ENCODE assay signal across 8 cellular contexts in the genomic region with DNA sequence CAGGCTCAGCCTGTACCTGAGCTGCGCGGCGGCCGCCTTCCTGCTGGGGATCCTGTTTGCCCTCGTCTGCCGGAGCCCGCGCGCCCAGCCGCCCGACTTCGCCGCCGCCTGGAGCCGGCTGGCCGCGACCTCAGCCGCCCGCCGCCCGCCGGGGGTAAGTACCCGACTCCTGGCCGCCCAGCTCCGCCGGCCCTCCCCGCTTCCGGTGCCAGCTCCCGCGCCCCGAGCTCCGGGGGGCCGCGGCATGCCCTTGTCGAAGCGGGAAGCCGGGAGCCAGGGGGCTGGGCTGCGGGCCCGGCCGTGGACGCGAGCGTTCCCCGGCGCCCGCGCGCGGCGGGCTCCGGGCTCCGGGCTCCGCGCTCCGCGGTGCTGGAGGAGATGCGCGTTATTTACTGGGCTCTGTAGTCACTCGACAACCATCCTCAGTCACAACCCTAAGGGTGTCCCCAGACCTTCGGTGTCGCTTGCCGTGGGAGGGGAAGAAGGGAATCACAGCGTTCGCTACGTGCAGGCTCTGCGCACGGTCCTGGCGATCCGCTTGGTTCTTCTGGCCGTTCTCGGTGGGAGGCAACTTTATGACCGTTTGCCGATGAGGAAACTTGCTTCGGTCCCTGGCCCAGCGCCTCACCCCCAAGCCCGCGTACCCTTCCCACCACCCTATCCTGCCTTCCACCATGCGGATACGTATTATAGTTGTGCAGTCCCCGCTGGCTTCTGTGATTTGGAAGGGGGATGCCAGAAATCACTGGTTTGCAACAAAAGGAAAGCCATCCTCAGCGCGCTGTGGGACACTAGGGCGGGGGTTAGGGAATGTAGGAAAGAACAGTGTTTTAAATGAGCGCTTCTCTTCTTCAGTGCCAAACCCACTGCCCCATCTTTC. TPM values are rescaled to one million over a fixed set of nuclear protein-coding genes. Genes with fewer than 3 reads are reported as not detected.
A peak's percentile ranks its signal among the peaks of the same experiment; 100 is the strongest.
DNase-seq lines count a peak whose midpoint lies in the region; ATAC-seq, FAIRE-seq and TF ChIP-seq lines count a peak whose summit lies in the region.

No MANE protein-coding gene starts in this region.

- H3K9me3 ChIP-seq in osteoblast (ENCODE audit: low read depth, low read length) (no peaks in the 10 kb centered on the region), uterus (no peaks in the 10 kb centered on the region)

- no peak for FAIRE-seq in RCC 7860 (lab: Jason Lieb, UNC)

- H3K9me3 Mint-ChIP-seq in activated naive CD4-positive, alpha-beta T cell treated with anti-CD3 and anti-CD28 coated beads, Interleukin-2, amount 50 U/mL, for 72 hours = no peaks in the 10 kb centered on the region
- peaks cover 15% of the 10 kb centered on the region for H3K9me3 Mint-ChIP-seq in glutamatergic neuron (ENCODE audit: unreplicated experiment)

- H3K4me1 Mint-ChIP-seq in glutamatergic neuron (ENCODE audit: low read depth, unreplicated experiment) = peaks cover 15% of the 10 kb centered on the region

- intact Hi-C loops in uterus (cut with DNase I; ENCODE audit: low total_unique reads) = no loop called here

- H2AFZ ChIP-seq in osteoblast (ENCODE audit: low read length) = peak overlapping the region; percentile 85

- H3K27ac ChIP-seq in osteoblast (ENCODE audit: low read depth, low read length) (peak overlapping the region; percentile 76), uterus (peak overlapping the region; percentile 89 to 93)

- peaks cover 29% of the 10 kb centered on the region for H4K20me1 ChIP-seq in osteoblast (ENCODE audit: insufficient read depth, low read length)

- H3K27me3 ChIP-seq in osteoblast (ENCODE audit: insufficient read depth, low read length) (no peaks in the 10 kb centered on the region), uterus (no peaks in the 10 kb centered on the region)

- peaks cover 0 to 18% of the 10 kb centered on the region in 2 donors for H3K36me3 Mint-ChIP-seq in activated naive CD4-positive, alpha-beta T cell treated with anti-CD3 and anti-CD28 coated beads, Interleukin-2, amount 50 U/mL, for 72 hours
- H3K36me3 Mint-ChIP-seq in glutamatergic neuron (ENCODE audit: unreplicated experiment) = no peaks in the 10 kb centered on the region

- peak overlapping the region in 1 of 2 donors; percentile 84 for H3K27ac Mint-ChIP-seq in activated naive CD4-positive, alpha-beta T cell treated with anti-CD3 and anti-CD28 coated beads, Interleukin-2, amount 50 U/mL, for 72 hours
- H3K27ac Mint-ChIP-seq in glutamatergic neuron (ENCODE audit: unreplicated experiment) = peak overlapping the region; percentile 88

- peaks cover 57% of the 10 kb centered on the region for H3K79me2 ChIP-seq in osteoblast (ENCODE audit: insufficient read depth, low read length)

- DNase-seq in NCI-H82 (lab: John Stamatoyannopoulos, UW) = peak; percentile 54
- DNase-seq in NCI-H82 treated with DMSO at 0.1 percent for 48 hours (lab: John Stamatoyannopoulos, UW; ENCODE audit: unreplicated experiment) = no peak
- peak; percentile 4 for DNase-seq in RCC 7860 (ENCODE audit: low spot score)
- DNase-seq in activated naive CD4-positive, alpha-beta T cell treated with anti-CD3 and anti-CD28 coated beads, Interleukin-2, amount 50 U/mL, for 72 hours (ENCODE audit: low spot score in 2 of 2) = peak; percentile 34 to 58
- DNase-seq in glutamatergic neuron = peak; percentile 66
- DNase-seq in osteoblast (ENCODE audit: insufficient read length, low spot score, missing footprints) = peak; percentile 87
- peak in 1 of 2 donors; percentile 43 for DNase-seq in uterus

- peak overlapping the region; percentile 86 for H3K4me3 ChIP-seq in osteoblast (ENCODE audit: insufficient read depth, low read length)
- H3K4me3 ChIP-seq in uterus = peak overlapping the region; percentile 35 to 86

- peak; percentile 18 for ATAC-seq in HG02884 (IDR thresholded peaks at IDR 0.05; ENCODE audit: unreplicated experiment)
- ATAC-seq in activated naive CD4-positive, alpha-beta T cell treated with anti-CD3 and anti-CD28 coated beads, Interleukin-2, amount 50 U/mL, for 72 hours = peak; percentile 42

- H3K4me1 ChIP-seq in osteoblast (ENCODE audit: insufficient read depth, low read length) (peaks cover 17% of the 10 kb centered on the region), uterus (no peaks in the 10 kb centered on the region)

- H3K27me3 Mint-ChIP-seq in glutamatergic neuron (ENCODE audit: unreplicated experiment) = peaks cover 5% of the 10 kb centered on the region

- peak overlapping the region; percentile 93 for H3K4me3 Mint-ChIP-seq in glutamatergic neuron (ENCODE audit: unreplicated experiment)

- TF ChIP-seq CTCF in glutamatergic neuron (IDR thresholded peaks at IDR 0.05; ENCODE audit: partially characterized antibody, unreplicated experiment) (no peak), osteoblast (IDR thresholded peaks at IDR 0.05; ENCODE audit: extremely low read depth, low read depth, low read length) (no peak), uterus (IDR thresholded peaks at IDR 0.05) (no peak)

- H3K36me3 ChIP-seq in osteoblast (ENCODE audit: insufficient read depth, low read length) (no peaks in the 10 kb centered on the region), uterus (no peaks in the 10 kb centered on the region)

- H3K4me2 ChIP-seq in osteoblast (ENCODE audit: insufficient read depth, low read length) = peak overlapping the region; percentile 83

- TF ChIP-seq POLR2A in uterus (IDR thresholded peaks at IDR 0.05) = peak; percentile 21 to 23

RNA-seq across cellular contexts. Expression of gene SNX25, which starts 0.9 kb away (rescaled TPM):
- total RNA-seq in activated naive CD4-positive, alpha-beta T cell treated with anti-CD3 and anti-CD28 coated beads, Interleukin-2, amount 50 U/mL, for 72 hours = 10 to 100 TPM in 1 of 2 donors, 1 to 10 TPM in 1; 9.8 to 19.9 TPM
- total RNA-seq in glutamatergic neuron (ENCODE audit: unreplicated experiment) (27.5 TPM), osteoblast (66.3 and 98.1 TPM in 2 replicates), uterus (100 to 1,000 TPM in 1 of 4 donors, 10 to 100 TPM in 2, 1 to 10 TPM in 1; 7.1 to 113 (median 20.9) TPM)

RNA-seq across cellular contexts. Expression of gene CFAP97, which starts 6.5 kb away (rescaled TPM):
- total RNA-seq in activated naive CD4-positive, alpha-beta T cell treated with anti-CD3 and anti-CD28 coated beads, Interleukin-2, amount 50 U/mL, for 72 hours = 10 to 100 TPM; 27.6 to 42.2 TPM
- 28.4 TPM for total RNA-seq in glutamatergic neuron (ENCODE audit: unreplicated experiment)
- total RNA-seq in osteoblast = 74.3 and 77.1 TPM in 2 replicates
- 10 to 100 TPM; 20.9 to 63.1 (median 42.0) TPM for total RNA-seq in uterus
